35 cellular contexts compared by ENCODE assay signal in genomic region chr16:50139580-50139979, GRCh38.
"Had no signal": no experiment of that assay in that cellular context is flagged by ENCODE, and none has a peak within 500 bp of the region (broad histone marks: within the 10 kb centered on the region; RNA-seq: fewer than 3 reads in every experiment).

No MANE protein-coding gene starts in this region.

- H3K9me3 ChIP-seq: ascending aorta had no signal

- H3K4me3 ChIP-seq: ascending aorta, cardiac muscle cell had no signal

- H3K36me3 Mint-ChIP-seq: activated CD4-positive, alpha-beta memory T cell treated with anti-CD3 and anti-CD28 coated beads for 36 hours; activated naive CD4-positive, alpha-beta T cell treated with anti-CD3 and anti-CD28 coated beads, Interleukin-2, amount 10 ng/mL, durations not matched to agents 7 days and 5 days; activated naive CD4-positive, alpha-beta T cell treated with anti-CD3 and anti-CD28 coated beads, Interleukin-2, amount 50 U/mL, for 24 hours; activated naive CD8-positive, alpha-beta T cell; activated naive CD8-positive, alpha-beta T cell treated with anti-CD3 and anti-CD28 coated beads, Interleukin-2, amount 10 ng/mL, durations not matched to agents 7 days and 5 days; brain had no signal

- H3K27ac Mint-ChIP-seq: activated B cell treated with CpG ODN at 0.5 μM for 24 hours; activated CD4-positive, alpha-beta memory T cell treated with anti-CD3 and anti-CD28 coated beads for 36 hours; activated CD4-positive, alpha-beta T cell treated with anti-CD3 and anti-CD28 coated beads, Interleukin-2, amount 10 ng/mL, durations not matched to agents 7 days and 5 days; activated CD8-positive, alpha-beta T cell treated with anti-CD3 and anti-CD28 coated beads for 36 hours; activated naive CD4-positive, alpha-beta T cell treated with anti-CD3 and anti-CD28 coated beads, Interleukin-2, amount 10 ng/mL, durations not matched to agents 7 days and 5 days; activated naive CD4-positive, alpha-beta T cell treated with anti-CD3 and anti-CD28 coated beads, Interleukin-2, amount 50 U/mL, for 24 hours; activated naive CD8-positive, alpha-beta T cell; activated naive CD8-positive, alpha-beta T cell treated with anti-CD3 and anti-CD28 coated beads, Interleukin-2, amount 10 ng/mL, durations not matched to agents 7 days and 5 days; activated naive CD8-positive, alpha-beta T cell treated with anti-CD3 and anti-CD28 coated beads, Interleukin-2, amount 50 U/mL, for 24 hours; activated T-helper 1 cell treated with anti-CD3 and anti-CD28 coated beads, Interleukin-12 subunit alpha, Interleukin-12 subunit beta, Interleukin-2, Interleukin-4 antibody, amounts not matched to agents 30 ng/mL and 10 ng/mL and 1 ng/mL, durations not matched to agents 14 hours and 24 hours and 36 hours; activated T-helper 2 cell treated with anti-CD3 and anti-CD28 coated beads, Interferon-gamma antibody, Interleukin-2, Interleukin-4, amounts not matched to agents 10 μg/mL and 5 μg/mL and 100 μg/mL, durations not matched to agents 14 hours and 24 hours and 36 hours; brain; T-helper 1 cell treated with Interleukin-12 subunit alpha and Interleukin-12 subunit beta and Interleukin-4 antibody, amounts not matched to agents 30 μg/mL and 1 μg/mL, for 36 hours; T-helper 2 cell treated with Interferon-gamma antibody and Interleukin-4, amounts not matched to agents 5 μg/mL and 100 μg/mL, for 36 hours had no signal

- ATAC-seq: activated CD8-positive, alpha-beta T cell treated with anti-CD3 and anti-CD28 coated beads for 36 hours; activated naive CD8-positive, alpha-beta T cell treated with anti-CD3 and anti-CD28 coated beads, Interleukin-2, amount 50 U/mL, for 24 hours had no signal

- DNase-seq: activated B cell treated with CpG ODN at 0.5 μM for 24 hours; activated CD4-positive, alpha-beta memory T cell treated with anti-CD3 and anti-CD28 coated beads for 36 hours; activated CD4-positive, alpha-beta T cell treated with anti-CD3 and anti-CD28 coated beads for 48 hours; activated CD4-positive, alpha-beta T cell treated with anti-CD3 and anti-CD28 coated beads, Interleukin-2, amount 10 ng/mL, durations not matched to agents 7 days and 5 days; activated CD4-positive, CD25-positive, alpha-beta regulatory T cell treated with anti-CD3 and anti-CD28 coated beads, Interleukin-2, amount 50 U/mL, for 72 hours; activated CD8-positive, alpha-beta memory T cell treated with anti-CD3 and anti-CD28 coated beads, Interleukin-2, amount 50 U/mL, for 4 hours; activated CD8-positive, alpha-beta T cell treated with anti-CD3 and anti-CD28 coated beads for 36 hours; activated effector memory CD4-positive, alpha-beta T cell treated with Interleukin-2 at 50 U/mL for 16 hours; activated gamma-delta T cell; activated naive CD4-positive, alpha-beta T cell treated with anti-CD3 and anti-CD28 coated beads, Interleukin-2, amount 10 ng/mL, durations not matched to agents 7 days and 5 days; activated naive CD4-positive, alpha-beta T cell treated with Interleukin-2 at 50 U/mL for 16 hours; activated naive CD8-positive, alpha-beta T cell treated with anti-CD3 and anti-CD28 coated beads, Interleukin-2, amount 10 ng/mL, durations not matched to agents 7 days and 5 days; activated naive CD8-positive, alpha-beta T cell treated with anti-CD3 and anti-CD28 coated beads, Interleukin-2, amount 50 U/mL, for 24 hours; activated T-cell treated with anti-CD3 and anti-CD28 coated beads, Interleukin-2, amount 50 U/mL, for 48 hours; amygdala; anterior cingulate cortex; caudate nucleus; cerebellar nuclear complex; SW 1271; T-helper 1 cell; T-helper 2 cell; T-helper 9 cell had no signal

- H3K4me3 Mint-ChIP-seq: activated B cell treated with CpG ODN at 0.5 μM for 24 hours; activated CD4-positive, alpha-beta memory T cell treated with anti-CD3 and anti-CD28 coated beads for 36 hours; activated CD4-positive, alpha-beta T cell treated with anti-CD3 and anti-CD28 coated beads, Interleukin-2, amount 10 ng/mL, durations not matched to agents 7 days and 5 days; activated CD8-positive, alpha-beta T cell treated with anti-CD3 and anti-CD28 coated beads for 36 hours; activated naive CD4-positive, alpha-beta T cell treated with anti-CD3 and anti-CD28 coated beads, Interleukin-2, amount 10 ng/mL, durations not matched to agents 7 days and 5 days; activated naive CD4-positive, alpha-beta T cell treated with anti-CD3 and anti-CD28 coated beads, Interleukin-2, amount 50 U/mL, for 24 hours; activated naive CD8-positive, alpha-beta T cell; activated naive CD8-positive, alpha-beta T cell treated with anti-CD3 and anti-CD28 coated beads, Interleukin-2, amount 10 ng/mL, durations not matched to agents 7 days and 5 days; activated naive CD8-positive, alpha-beta T cell treated with anti-CD3 and anti-CD28 coated beads, Interleukin-2, amount 50 U/mL, for 24 hours; activated T-helper 1 cell treated with anti-CD3 and anti-CD28 coated beads, Interleukin-12 subunit alpha, Interleukin-12 subunit beta, Interleukin-2, Interleukin-4 antibody, amounts not matched to agents 30 ng/mL and 10 ng/mL and 1 ng/mL, durations not matched to agents 14 hours and 24 hours and 36 hours; brain; central memory CD8-positive, alpha-beta T cell; T-helper 1 cell treated with Interleukin-12 subunit alpha and Interleukin-12 subunit beta and Interleukin-4 antibody, amounts not matched to agents 30 μg/mL and 1 μg/mL, for 36 hours; T-helper 2 cell treated with Interferon-gamma antibody and Interleukin-4, amounts not matched to agents 5 μg/mL and 100 μg/mL, for 36 hours had no signal

- H3K4me1 Mint-ChIP-seq: activated B cell treated with CpG ODN at 0.5 μM for 24 hours; activated CD4-positive, alpha-beta T cell treated with anti-CD3 and anti-CD28 coated beads, Interleukin-2, amount 10 ng/mL, durations not matched to agents 7 days and 5 days; activated naive CD4-positive, alpha-beta T cell treated with anti-CD3 and anti-CD28 coated beads, Interleukin-2, amount 10 ng/mL, durations not matched to agents 7 days and 5 days; activated naive CD4-positive, alpha-beta T cell treated with anti-CD3 and anti-CD28 coated beads, Interleukin-2, amount 50 U/mL, for 24 hours; activated naive CD8-positive, alpha-beta T cell treated with anti-CD3 and anti-CD28 coated beads, Interleukin-2, amount 10 ng/mL, durations not matched to agents 7 days and 5 days; activated naive CD8-positive, alpha-beta T cell treated with anti-CD3 and anti-CD28 coated beads, Interleukin-2, amount 50 U/mL, for 24 hours; brain; central memory CD8-positive, alpha-beta T cell had no signal

- H3K9me3 Mint-ChIP-seq: activated B cell treated with CpG ODN at 0.5 μM for 24 hours; activated CD4-positive, alpha-beta memory T cell treated with anti-CD3 and anti-CD28 coated beads for 36 hours; activated CD4-positive, alpha-beta T cell treated with anti-CD3 and anti-CD28 coated beads, Interleukin-2, amount 10 ng/mL, durations not matched to agents 7 days and 5 days; activated CD8-positive, alpha-beta T cell treated with anti-CD3 and anti-CD28 coated beads for 36 hours; activated naive CD4-positive, alpha-beta T cell treated with anti-CD3 and anti-CD28 coated beads, Interleukin-2, amount 10 ng/mL, durations not matched to agents 7 days and 5 days; activated naive CD4-positive, alpha-beta T cell treated with anti-CD3 and anti-CD28 coated beads, Interleukin-2, amount 50 U/mL, for 24 hours; activated naive CD8-positive, alpha-beta T cell treated with anti-CD3 and anti-CD28 coated beads, Interleukin-2, amount 10 ng/mL, durations not matched to agents 7 days and 5 days; activated naive CD8-positive, alpha-beta T cell treated with anti-CD3 and anti-CD28 coated beads, Interleukin-2, amount 50 U/mL, for 24 hours; activated T-helper 1 cell treated with anti-CD3 and anti-CD28 coated beads, Interleukin-12 subunit alpha, Interleukin-12 subunit beta, Interleukin-2, Interleukin-4 antibody, amounts not matched to agents 30 ng/mL and 10 ng/mL and 1 ng/mL, durations not matched to agents 14 hours and 24 hours and 36 hours; activated T-helper 2 cell treated with anti-CD3 and anti-CD28 coated beads, Interferon-gamma antibody, Interleukin-2, Interleukin-4, amounts not matched to agents 10 μg/mL and 5 μg/mL and 100 μg/mL, durations not matched to agents 14 hours and 24 hours and 36 hours; central memory CD8-positive, alpha-beta T cell; T-helper 1 cell treated with Interleukin-12 subunit alpha and Interleukin-12 subunit beta and Interleukin-4 antibody, amounts not matched to agents 30 μg/mL and 1 μg/mL, for 36 hours; T-helper 2 cell treated with Interferon-gamma antibody and Interleukin-4, amounts not matched to agents 5 μg/mL and 100 μg/mL, for 36 hours had no signal

- H3K4me1 ChIP-seq: ascending aorta had no signal

- FAIRE-seq: bronchial epithelial cell, TTC549 had no signal

- H3K27me3 Mint-ChIP-seq: activated B cell treated with CpG ODN at 0.5 μM for 24 hours; activated CD4-positive, alpha-beta memory T cell treated with anti-CD3 and anti-CD28 coated beads for 36 hours; activated CD4-positive, alpha-beta T cell treated with anti-CD3 and anti-CD28 coated beads, Interleukin-2, amount 10 ng/mL, durations not matched to agents 7 days and 5 days; activated CD8-positive, alpha-beta T cell treated with anti-CD3 and anti-CD28 coated beads for 36 hours; activated naive CD4-positive, alpha-beta T cell treated with anti-CD3 and anti-CD28 coated beads, Interleukin-2, amount 50 U/mL, for 24 hours; activated naive CD8-positive, alpha-beta T cell; activated naive CD8-positive, alpha-beta T cell treated with anti-CD3 and anti-CD28 coated beads, Interleukin-2, amount 10 ng/mL, durations not matched to agents 7 days and 5 days; activated naive CD8-positive, alpha-beta T cell treated with anti-CD3 and anti-CD28 coated beads, Interleukin-2, amount 50 U/mL, for 24 hours; central memory CD8-positive, alpha-beta T cell had no signal

- H3K27ac ChIP-seq: ascending aorta, cardiac muscle cell, VCaP had no signal
